Comparison of ENCODE assay signal across 10 cellular contexts in the genomic region with DNA sequence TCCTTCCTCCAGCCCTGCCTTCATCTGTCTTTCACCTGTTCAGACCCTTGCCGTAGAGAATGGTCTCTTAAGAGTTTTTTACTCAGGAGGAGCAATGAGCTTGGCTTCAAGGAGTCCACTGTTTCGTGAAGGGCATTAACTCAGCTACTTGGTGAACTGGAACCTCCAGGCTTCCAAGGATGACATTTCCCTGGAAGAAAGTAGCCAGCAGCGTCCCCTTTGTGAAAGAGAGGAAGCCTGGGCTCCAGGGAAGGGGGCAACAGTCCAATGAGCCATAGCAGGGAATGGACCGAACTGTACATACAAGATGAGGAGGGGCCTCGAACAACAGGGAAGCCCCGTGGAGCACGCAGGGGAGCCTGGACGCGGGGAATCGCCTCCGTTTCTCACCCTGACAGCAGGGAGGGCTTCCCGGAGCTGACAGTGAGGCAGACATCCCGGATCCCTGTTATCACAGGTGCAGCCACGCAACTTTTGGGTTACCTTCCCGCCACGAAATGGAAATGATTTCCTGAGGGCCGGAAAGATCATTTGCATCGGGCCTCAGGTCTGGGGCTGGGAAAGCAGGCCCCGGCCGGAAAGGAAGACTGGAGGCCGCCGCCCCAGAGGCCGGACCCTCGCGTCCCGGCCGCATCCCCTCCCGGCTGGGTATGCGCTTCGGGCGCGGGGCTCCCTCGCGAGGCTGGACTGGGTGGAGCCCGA. TPM values are rescaled to one million over a fixed set of nuclear protein-coding genes. Genes with fewer than 3 reads are reported as not detected.
DNase-seq lines count a peak whose midpoint lies in the region; ATAC-seq and TF ChIP-seq lines count a peak whose summit lies in the region.
"Had no signal": no experiment of that assay in that cellular context is flagged by ENCODE, and none has a peak within 500 bp of the region (broad histone marks: within the 10 kb centered on the region; RNA-seq: fewer than 3 reads in every experiment).

No MANE protein-coding gene starts in this region.

- intact Hi-C loops in heart right ventricle (cut with DNase I) (no loop called here), left cardiac atrium (cut with DNase I) (no loop called here), mammary epithelial cell (cut with micrococcal nuclease) (no loop called here), mucosa of descending colon (cut with DNase I, micrococcal nuclease) (no loop called here), upper lobe of right lung (cut with DNase I) (no loop called here)

- peaks cover 10 to 41% (median 13%) of the 10 kb centered on the region in 9 donors for H3K4me1 ChIP-seq in heart right ventricle
- peaks cover 41% of the 10 kb centered on the region for H3K4me1 ChIP-seq in mammary epithelial cell (ENCODE audit: insufficient read depth, low read length)
- peaks cover 11% of the 10 kb centered on the region for H3K4me1 ChIP-seq in mucosa of descending colon (ENCODE audit: low read depth)
- H3K4me1 ChIP-seq in upper lobe of right lung, result peaks cover 31% of the 10 kb centered on the region
- H3K4me1 ChIP-seq in gastroesophageal sphincter, result peaks cover 4 to 20% (median 11%) of the 10 kb centered on the region in 3 donors

- H3K36me3 ChIP-seq in heart right ventricle (no peaks in the 10 kb centered on the region), mammary epithelial cell (ENCODE audit: insufficient read depth, low read length) (peaks cover 2% of the 10 kb centered on the region), mucosa of descending colon (ENCODE audit: low read depth) (no peaks in the 10 kb centered on the region), upper lobe of right lung (no peaks in the 10 kb centered on the region), gastroesophageal sphincter (no peaks in the 10 kb centered on the region)

- CTCF ChIA-PET in mammary epithelial cell (lab: Charles Lee; ENCODE audit: low non-redundant PET), result interaction anchor here (0.7 to 1.4 kb wide), 2 partner anchors 61 to 324 kb away, joined by 3 to 8 read pairs; no protein-coding TSS in a partner anchor

- peak overlapping the region; percentile 77 for H3K9ac ChIP-seq in mammary epithelial cell (ENCODE audit: insufficient read depth, low read length)

- dilution Hi-C loops in mammary epithelial cell (cut with HindIII; ENCODE audit: low sequenced_read_pairs), result no loop called here

- H3K79me2 ChIP-seq in mammary epithelial cell (ENCODE audit: insufficient read depth, low read length), result peaks cover 47% of the 10 kb centered on the region

- BruUV-seq in mammary epithelial cell (replicated peaks; lab: Mats Ljungman, UMichigan), result no TSS peak

- H3K27ac ChIP-seq in heart right ventricle, result no peak overlapping the region
- peak overlapping the region; percentile 85 for H3K27ac ChIP-seq in mammary epithelial cell (ENCODE audit: insufficient read depth, low read depth, low read length)
- peak overlapping the region; percentile 83 for H3K27ac ChIP-seq in upper lobe of right lung
- no peak overlapping the region for H3K27ac ChIP-seq in gastroesophageal sphincter

- peak overlapping the region in 9 of 10 donors; percentile 35 to 65 (median 52) for H3K4me3 ChIP-seq in heart right ventricle
- peak overlapping the region; percentile 41 to 94 (median 94) for H3K4me3 ChIP-seq in mammary epithelial cell (replicated peaks in 1 of 3; ENCODE audit: insufficient read depth in 1 of 3, low read depth in 2 of 3, low read length in 3 of 3)
- peak overlapping the region; percentile 65 for H3K4me3 ChIP-seq in mucosa of descending colon
- H3K4me3 ChIP-seq in upper lobe of right lung, result peak overlapping the region; percentile 70
- H3K4me3 ChIP-seq in gastroesophageal sphincter, result peak overlapping the region in 1 of 2 donors; percentile 53

- peak overlapping the region; percentile 69 for H2AFZ ChIP-seq in mammary epithelial cell (ENCODE audit: low read depth, low read length)

- 21 to 28% methylated on average over 29 to 35 of the region's 35 CpGs for WGBS in heart right ventricle, 2 donors
- WGBS in mammary epithelial cell (ENCODE audit: low coverage, missing lambda C conversion rate), result 4% methylated on average over 34 of the region's 35 CpGs
- 37 to 40% methylated on average over 11 of the region's 35 CpGs for WGBS in gastroesophageal sphincter (ENCODE audit: low coverage in 1 of 2), 2 donors

- no peak for TF ChIP-seq POLR2A in gastroesophageal sphincter (IDR thresholded peaks at IDR 0.05)

- no peak for TF ChIP-seq EP300 in gastroesophageal sphincter (IDR thresholded peaks at IDR 0.05)

- H3K9me3 ChIP-seq in heart right ventricle (no peaks in the 10 kb centered on the region), mammary epithelial cell (replicated peaks; ENCODE audit: insufficient read depth, low read length) (no peaks in the 10 kb centered on the region), mucosa of descending colon (no peaks in the 10 kb centered on the region), upper lobe of right lung (no peaks in the 10 kb centered on the region), gastroesophageal sphincter (no peaks in the 10 kb centered on the region)

- no peaks in the 10 kb centered on the region for H4K20me1 ChIP-seq in mammary epithelial cell (ENCODE audit: insufficient read depth, low read length)

- TF ChIP-seq CTCF in heart right ventricle (IDR thresholded peaks at IDR 0.05) (no peak), mammary epithelial cell (conservative IDR thresholded peaks at IDR 0.05 in 1 of 2, IDR thresholded peaks at IDR 0.05 in 1 of 2; ENCODE audit: extremely low read depth in 1 of 2, insufficient read depth in 1 of 2, low read depth in 1 of 2, low read length in 2 of 2) (no peak), mucosa of descending colon (IDR thresholded peaks at IDR 0.05) (no peak), upper lobe of right lung (IDR thresholded peaks at IDR 0.05) (no peak), gastroesophageal sphincter (IDR thresholded peaks at IDR 0.05) (no peak)

- DNase-seq in heart right ventricle, result no peak
- no peak for DNase-seq in left cardiac atrium
- peak; percentile 6 for DNase-seq in mammary epithelial cell
- no peak for DNase-seq in mucosa of descending colon
- DNase-seq in upper lobe of right lung, result no peak
- DNase-seq in activated effector memory CD4-positive, alpha-beta T cell treated with Interleukin-2 at 50 U/mL for 16 hours, result no peak
- no peak for DNase-seq in H4 (ENCODE audit: low spot score)
- DNase-seq: DND-41 had no signal

- peak overlapping the region; percentile 92 for H3K4me2 ChIP-seq in mammary epithelial cell (ENCODE audit: insufficient read depth, low read depth, low read length)

- in situ Hi-C loops in mammary epithelial cell (cut with MboI; ENCODE audit: low sequenced_read_pairs in 2 of 2), result loop anchor here in 1 of 2 donors (5.0 kb wide), 1 partner anchor 51 kb away; no protein-coding TSS in a partner anchor

- H3K27me3 ChIP-seq in heart right ventricle, result peaks cover 9 to 43% (median 35%) of the 10 kb centered on the region in 7 donors
- no peaks in the 10 kb centered on the region for H3K27me3 ChIP-seq in mammary epithelial cell (ENCODE audit: insufficient read depth, low read length)
- peaks cover 6% of the 10 kb centered on the region for H3K27me3 ChIP-seq in upper lobe of right lung
- H3K27me3 ChIP-seq in gastroesophageal sphincter, result peaks cover 58% of the 10 kb centered on the region

- ATAC-seq in heart right ventricle (no peak), left cardiac atrium (no peak), mucosa of descending colon (no peak), upper lobe of right lung (no peak), gastroesophageal sphincter (no peak)

RNA-seq across cellular contexts. Expression of a gene that starts 0.5 kb away (rescaled TPM):
- total RNA-seq in heart right ventricle (1 to 10 TPM in 2 of 10 donors, under 1 TPM in 7, not detected in 1; 0.17 to 1.9 (median 0.47) TPM), left cardiac atrium (1 to 10 TPM; 1.3 to 1.4 TPM), mammary epithelial cell (100 to 1,000 TPM; 154 to 226 TPM), mucosa of descending colon (100 to 1,000 TPM; 167 to 415 (median 324) TPM), upper lobe of right lung (96.8 TPM), gastroesophageal sphincter (10 to 100 TPM in 1 of 4 donors, 1 to 10 TPM in 3; 2.0 to 29.8 (median 2.8) TPM)
- polyA plus RNA-seq in heart right ventricle (under 1 TPM; 0.22 to 0.43 TPM), mammary epithelial cell (204 TPM)
- polyA minus RNA-seq in mammary epithelial cell, result 283 TPM
- 0.02 TPM in 1 of 2 replicates, not detected in the other for total RNA-seq in H4 (2014; rRNA removed; shearing (Covaris generic))
- total RNA-seq: RPMI7951 had no signal

RNA-seq across cellular contexts. Expression of a gene that starts 14.8 kb away (rescaled TPM):
- total RNA-seq in heart right ventricle (not detected), left cardiac atrium (not detected), mammary epithelial cell (not detected), mucosa of descending colon (100 to 1,000 TPM in 2 of 3 donors, 10 to 100 TPM in 1; 57.5 to 186 (median 154) TPM), upper lobe of right lung (1.3 TPM), gastroesophageal sphincter (not detected)
- polyA plus RNA-seq in heart right ventricle (not detected), mammary epithelial cell (not detected)
- not detected for polyA minus RNA-seq in mammary epithelial cell
- total RNA-seq in H4 (2014; rRNA removed; shearing (Covaris generic)), result not detected in 2 replicates
- total RNA-seq: RPMI7951 had no signal

RNA-seq across cellular contexts. Expression of a gene that starts 30.7 kb away (rescaled TPM):
- total RNA-seq in heart right ventricle, result not detected
- polyA plus RNA-seq in heart right ventricle, result under 1 TPM in 1 of 2 donors, not detected in 1; 0.03 TPM
- not detected for total RNA-seq in left cardiac atrium
- total RNA-seq in mammary epithelial cell, result under 1 TPM; 0.83 to 0.87 TPM
- 0.90 TPM for polyA plus RNA-seq in mammary epithelial cell
- not detected for polyA minus RNA-seq in mammary epithelial cell
- 1 to 10 TPM; 1.6 to 6.2 (median 3.5) TPM for total RNA-seq in mucosa of descending colon
- not detected for total RNA-seq in upper lobe of right lung
- total RNA-seq in gastroesophageal sphincter, result 1 to 10 TPM in 1 of 4 donors, not detected in 3; 7.0 TPM
- 0.41 TPM in 1 of 2 replicates, not detected in the other for total RNA-seq in H4 (2014; rRNA removed; shearing (Covaris generic))

RNA-seq across cellular contexts. Expression of a gene that starts 36.1 kb away (rescaled TPM):
- 10 to 100 TPM in 9 of 10 donors, 1 to 10 TPM in 1; 9.9 to 17.7 (median 14.7) TPM for total RNA-seq in heart right ventricle
- polyA plus RNA-seq in heart right ventricle, result 10 to 100 TPM; 34.5 to 62.1 TPM
- total RNA-seq in left cardiac atrium, result 10 to 100 TPM; 18.8 to 19.2 TPM
- total RNA-seq in mammary epithelial cell, result 10 to 100 TPM; 12.0 to 40.9 TPM
- 48.4 TPM for polyA plus RNA-seq in mammary epithelial cell
- 31.5 TPM for polyA minus RNA-seq in mammary epithelial cell
- 10 to 100 TPM; 29.6 to 47.6 (median 36.5) TPM for total RNA-seq in mucosa of descending colon
- 30.7 TPM for total RNA-seq in upper lobe of right lung
- 10 to 100 TPM in 3 of 4 donors, 1 to 10 TPM in 1; 7.8 to 20.5 (median 17.8) TPM for total RNA-seq in gastroesophageal sphincter
- total RNA-seq in H4 (2014; rRNA removed; shearing (Covaris generic)), result 50.4 and 60.5 TPM in 2 replicates

RNA-seq across cellular contexts. Expression of a gene that starts 36.4 kb away (rescaled TPM):
- 10 to 100 TPM; 14.2 to 29.2 (median 18.2) TPM for total RNA-seq in heart right ventricle
- 10 to 100 TPM; 11.9 to 18.1 TPM for polyA plus RNA-seq in heart right ventricle
- total RNA-seq in left cardiac atrium, result 10 to 100 TPM; 12.7 to 26.8 TPM
- 10 to 100 TPM; 20.2 to 21.2 TPM for total RNA-seq in mammary epithelial cell
- 36.6 TPM for polyA plus RNA-seq in mammary epithelial cell
- 40.3 TPM for polyA minus RNA-seq in mammary epithelial cell
- 10 to 100 TPM; 22.2 to 37.5 (median 36.5) TPM for total RNA-seq in mucosa of descending colon
- 26.7 TPM for total RNA-seq in upper lobe of right lung
- total RNA-seq in gastroesophageal sphincter, result 10 to 100 TPM; 13.3 to 25.5 (median 19.7) TPM
- 29.4 and 32.2 TPM in 2 replicates for total RNA-seq in H4 (2014; rRNA removed; shearing (Covaris generic))

Comparison
In these comparisons a context has a peak if more than half of its experiments do, and no peak if none do; other contexts are left out.
1. H3K27ac ChIP-seq: peak in mammary epithelial cell (single experiment) and upper lobe of right lung (single experiment); none in heart right ventricle (0 of 10) and gastroesophageal sphincter (0 of 4).
2. RNA of a gene that starts 14.8 kb away (total RNA-seq): 57.5 to 186 TPM in mucosa of descending colon; 1.3 TPM in upper lobe of right lung (single experiment), not detected in heart right ventricle, not detected in left cardiac atrium, not detected in mammary epithelial cell, not detected in gastroesophageal sphincter and not detected in H4; every median in the first group is over 10 times any median in the second.